Comparison of ENCODE assay signal across 22 cellular contexts in the genomic region with DNA sequence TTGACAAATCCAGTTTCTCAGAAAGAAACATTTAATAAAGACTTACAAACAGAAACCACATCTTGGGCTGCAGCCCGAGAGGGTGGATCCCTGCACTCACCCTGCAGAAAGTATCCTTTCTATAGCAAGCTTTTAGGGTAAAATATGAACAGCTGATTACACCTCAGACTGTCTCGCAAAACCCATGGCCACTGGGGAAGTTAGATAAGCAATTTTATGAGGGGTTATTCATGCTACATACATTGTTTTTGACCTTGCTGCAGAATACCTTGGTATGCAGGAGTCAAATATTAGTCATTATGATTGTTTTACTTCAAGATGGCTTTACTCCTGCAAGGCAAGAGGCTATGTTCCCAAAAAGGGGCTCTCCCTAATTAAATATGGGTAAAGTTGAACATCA.
"Had no signal": no experiment of that assay in that cellular context is flagged by ENCODE, and none has a peak within 500 bp of the region (broad histone marks: within the 10 kb centered on the region; RNA-seq: fewer than 3 reads in every experiment).

No MANE protein-coding gene starts in this region.

- ATAC-seq: effector memory CD8-positive, alpha-beta T cell; gastroesophageal sphincter; left cardiac atrium; left ventricle myocardium superior; naive thymus-derived CD8-positive, alpha-beta T cell; psoas muscle; right lobe of liver; stimulated activated memory B cell treated with anti-CD40 and anti-IgM and Interleukin-4, amounts not matched to agents 10 μg/mL and 1 μg/mL and 100 μg/mL, for 72 hours had no signal

- DNase-seq: effector memory CD8-positive, alpha-beta T cell; glutamatergic neuron; kidney; left cardiac atrium; left ventricle myocardium superior; mesenchymal stem cell; naive thymus-derived CD8-positive, alpha-beta T cell; psoas muscle; retina; right lobe of liver; spleen; stimulated activated CD4-positive, alpha-beta T cell treated with anti-CD3 and anti-CD28 coated beads, Interleukin-15, amount 100 ng/mL, for 24 hours; stimulated activated CD4-positive, alpha-beta T cell treated with anti-CD3 and anti-CD28 coated beads, Interleukin-1b, Interleukin-23, amount 100 ng/mL, for 48 hours; stimulated activated CD4-positive, alpha-beta T cell treated with anti-CD3 and anti-CD28 coated beads, Interleukin-4, amount 100 ng/mL, for 24 hours; testis had no signal

- H3K9me3 ChIP-seq: esophagus muscularis mucosa, gastroesophageal sphincter, neutrophil, psoas muscle, right lobe of liver, spleen, testis, tibial nerve had no signal

- H3K4me3 ChIP-seq: esophagus muscularis mucosa, gastroesophageal sphincter, lung, psoas muscle, right lobe of liver, spleen, testis, tibial nerve had no signal

- H3K27me3 ChIP-seq: right lobe of liver, testis had no signal

- H3K27ac ChIP-seq: epithelial cell of prostate, esophagus muscularis mucosa, gastroesophageal sphincter, neutrophil, psoas muscle, right lobe of liver, spleen, testis, tibial nerve had no signal

- H3K36me3 ChIP-seq: esophagus muscularis mucosa, gastroesophageal sphincter, neutrophil, right lobe of liver, spleen, tibial nerve had no signal

- H3K4me1 ChIP-seq: esophagus muscularis mucosa, gastroesophageal sphincter, psoas muscle, right lobe of liver, spleen, testis, tibial nerve had no signal
